Comparison of ENCODE assay signal across 8 cellular contexts in genomic region chr17:58329808-58330543, GRCh38. TPM values are rescaled to one million over a fixed set of nuclear protein-coding genes. Genes with fewer than 3 reads are reported as not detected.
A peak's percentile ranks its signal among the peaks of the same experiment; 100 is the strongest.
DNase-seq lines count a peak whose midpoint lies in the region; ATAC-seq and TF ChIP-seq lines count a peak whose summit lies in the region.

No MANE protein-coding gene starts in this region.

- 65% methylated on average over 4 of the region's 4 CpGs for WGBS in tibial nerve, 2 donors
- 73 to 85% methylated on average over 4 of the region's 4 CpGs for WGBS in thyroid gland, 2 donors

- DNase-seq in Peyer's patch: peak in 1 of 3 donors; percentile 43
- DNase-seq in effector memory CD4-positive, alpha-beta T cell: peak in 1 of 3 donors; percentile 22
- DNase-seq in amygdala (lab: John Stamatoyannopoulos, UW): no peak
- DNase-seq in tibial nerve (ENCODE audit: low spot score in 2 of 2): no peak
- no peak for DNase-seq in central memory CD4-positive, alpha-beta T cell
- DNase-seq in thyroid gland: no peak

- TF ChIP-seq EP300 in tibial nerve (IDR thresholded peaks at IDR 0.05): no peak

- TF ChIP-seq CTCF in Peyer's patch (IDR thresholded peaks at IDR 0.05) (no peak), tibial nerve (IDR thresholded peaks at IDR 0.05) (no peak), thyroid gland (IDR thresholded peaks at IDR 0.05) (no peak)

- H3K36me3 ChIP-seq in Peyer's patch: no peaks in the 10 kb centered on the region
- H3K36me3 ChIP-seq in effector memory CD4-positive, alpha-beta T cell (ENCODE audit: control insufficient read depth, insufficient read depth, low read length): peaks cover 23% of the 10 kb centered on the region
- H3K36me3 ChIP-seq in tibial nerve: no peaks in the 10 kb centered on the region
- H3K36me3 ChIP-seq in thyroid gland: no peaks in the 10 kb centered on the region

- ATAC-seq in GM18502 (IDR thresholded peaks at IDR 0.05; ENCODE audit: poor library complexity, unreplicated experiment) (peak; percentile 23), HG02852 (IDR thresholded peaks at IDR 0.05; ENCODE audit: unreplicated experiment) (peak; percentile 3)

- TF ChIP-seq POLR2A in Peyer's patch (IDR thresholded peaks at IDR 0.05): no peak
- no peak for TF ChIP-seq POLR2A in tibial nerve (IDR thresholded peaks at IDR 0.05)
- no peak for TF ChIP-seq POLR2A in thyroid gland (IDR thresholded peaks at IDR 0.05)

- no peaks in the 10 kb centered on the region for H3K27me3 ChIP-seq in Peyer's patch
- H3K27me3 ChIP-seq in effector memory CD4-positive, alpha-beta T cell (replicated peaks; ENCODE audit: control insufficient read depth, insufficient read depth, low read length, poor library complexity, severe bottlenecking): no peaks in the 10 kb centered on the region
- peaks cover 0 to 46% of the 10 kb centered on the region in 2 donors for H3K27me3 ChIP-seq in tibial nerve
- H3K27me3 ChIP-seq in thyroid gland: no peaks in the 10 kb centered on the region

- no peaks in the 10 kb centered on the region for H3K9me3 ChIP-seq in Peyer's patch
- no peaks in the 10 kb centered on the region for H3K9me3 ChIP-seq in effector memory CD4-positive, alpha-beta T cell (ENCODE audit: control insufficient read depth, low read length)
- no peaks in the 10 kb centered on the region for H3K9me3 ChIP-seq in tibial nerve
- H3K9me3 ChIP-seq in thyroid gland: no peaks in the 10 kb centered on the region

- intact Hi-C loops in thyroid gland (cut with DNase I): loop anchor here (10.0 kb wide), 1 partner anchor 45 kb away; no protein-coding TSS in a partner anchor

- H3K4me3 ChIP-seq in Peyer's patch: peak overlapping the region; percentile 57 to 88 (median 72)
- H3K4me3 ChIP-seq in effector memory CD4-positive, alpha-beta T cell (ENCODE audit: insufficient read depth, low read depth, low read length, poor library complexity, severe bottlenecking): peak overlapping the region; percentile 98
- peak overlapping the region in 2 of 4 donors; percentile 52 to 56 for H3K4me3 ChIP-seq in tibial nerve
- H3K4me3 ChIP-seq in thyroid gland (replicated peaks in 1 of 3): no peak overlapping the region

- H3K27ac ChIP-seq in Peyer's patch: peak overlapping the region in 3 of 4 donors; percentile 47 to 97 (median 96)
- H3K27ac ChIP-seq in effector memory CD4-positive, alpha-beta T cell (ENCODE audit: insufficient read depth, low read length, poor library complexity, severe bottlenecking): peak overlapping the region; percentile 98
- H3K27ac ChIP-seq in tibial nerve: peak overlapping the region in 1 of 4 donors; percentile 79
- no peak overlapping the region for H3K27ac ChIP-seq in thyroid gland

- H3K4me1 ChIP-seq in Peyer's patch: peaks cover 0 to 23% (median 6%) of the 10 kb centered on the region in 4 donors
- H3K4me1 ChIP-seq in effector memory CD4-positive, alpha-beta T cell (ENCODE audit: control insufficient read depth, insufficient read depth, low read length, poor library complexity, severe bottlenecking): peaks cover 45% of the 10 kb centered on the region
- H3K4me1 ChIP-seq in tibial nerve: peaks cover 0 to 15% (median 7%) of the 10 kb centered on the region in 4 donors
- H3K4me1 ChIP-seq in thyroid gland: peaks cover 0 to 4% of the 10 kb centered on the region in 2 donors

RNA-seq across cellular contexts. Expression of gene TSPOAP1, which starts 1.4 kb away (rescaled TPM):
- total RNA-seq in Peyer's patch (10 to 100 TPM in 2 of 4 donors, 1 to 10 TPM in 2; 9.1 to 11.9 (median 10.4) TPM), tibial nerve (10 to 100 TPM; 11.4 to 16.3 (median 13.0) TPM), thyroid gland (10 to 100 TPM; 19.5 to 35.4 (median 22.1) TPM)

RNA-seq across cellular contexts. Expression of gene SUPT4H1, which starts 22.0 kb away (rescaled TPM):
- total RNA-seq in Peyer's patch (10 to 100 TPM; 31.9 to 56.1 (median 47.9) TPM), tibial nerve (10 to 100 TPM; 34.5 to 38.0 (median 35.2) TPM), thyroid gland (10 to 100 TPM; 38.2 to 56.3 (median 44.2) TPM)

RNA-seq across cellular contexts. Expression of gene MPO, which starts 49.2 kb away (rescaled TPM):
- total RNA-seq in Peyer's patch (1 to 10 TPM in 1 of 4 donors, not detected in 3; 1.7 TPM), tibial nerve (not detected), thyroid gland (under 1 TPM in 2 of 4 donors, not detected in 2; 0.24 to 0.45 TPM)

Comparison
In these comparisons a context has a peak if more than half of its experiments do, and no peak if none do; other contexts are left out.
1. H3K27ac ChIP-seq: peak in Peyer's patch (3 of 4) and effector memory CD4-positive, alpha-beta T cell (single experiment); none in thyroid gland (0 of 3).
2. H3K4me3 ChIP-seq: peak in Peyer's patch (4 of 4) and effector memory CD4-positive, alpha-beta T cell (single experiment); none in thyroid gland (0 of 3).